In the genomic region with DNA sequence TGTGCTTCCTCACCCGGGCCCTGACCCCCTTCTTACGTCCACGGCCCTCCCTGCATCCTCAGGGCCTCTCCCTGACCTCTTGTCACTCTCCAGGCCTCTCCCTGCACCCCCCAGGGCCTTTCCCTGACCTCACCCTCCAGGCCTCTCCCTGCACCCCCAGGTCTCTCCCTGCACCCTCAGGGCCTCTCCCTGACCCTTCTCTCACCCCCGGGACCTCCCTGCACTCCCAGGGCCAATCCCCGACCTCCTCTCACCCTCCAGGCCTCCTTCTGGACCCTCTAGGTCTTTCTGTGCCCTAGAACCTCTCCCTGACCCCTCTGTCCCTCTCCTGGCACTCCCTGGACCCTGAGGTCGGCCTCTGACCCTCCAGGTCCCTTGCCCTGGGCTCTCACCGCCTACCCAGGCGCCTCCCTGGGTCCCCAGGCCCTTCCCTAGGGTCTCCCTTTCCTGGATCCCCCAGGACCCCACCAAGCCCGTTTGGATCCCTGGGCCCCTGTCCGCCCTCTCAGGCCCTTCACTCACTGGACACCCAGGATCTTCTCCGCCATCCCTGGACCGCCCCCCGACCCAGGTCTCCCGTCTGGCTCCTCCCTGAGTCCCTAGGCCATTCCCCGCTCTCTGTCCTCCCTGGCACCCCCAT, we compare ENCODE assay signal across 9 cellular contexts. TPM values are rescaled to one million over a fixed set of nuclear protein-coding genes. Genes with fewer than 3 reads are reported as not detected.
A peak's percentile ranks its signal among the peaks of the same experiment; 100 is the strongest.
DNase-seq lines count a peak whose midpoint lies in the region; ATAC-seq lines count a peak whose summit lies in the region.
"Had no signal": no experiment of that assay in that cellular context is flagged by ENCODE, and none has a peak within 500 bp of the region (broad histone marks: within the 10 kb centered on the region; RNA-seq: fewer than 3 reads in every experiment).

No MANE protein-coding gene starts in this region.

- H3K36me3 Mint-ChIP-seq in CD4-positive, alpha-beta memory T cell, result peaks cover 4 to 14% of the 10 kb centered on the region in 2 donors

- ATAC-seq in GM18511 (IDR thresholded peaks at IDR 0.05; ENCODE audit: unreplicated experiment) (no peak), GM21515 (IDR thresholded peaks at IDR 0.05; ENCODE audit: unreplicated experiment) (no peak), GM18861 (IDR thresholded peaks at IDR 0.05; ENCODE audit: unreplicated experiment) (no peak)

- H3K4me1 ChIP-seq in CD4-positive, alpha-beta memory T cell (ENCODE audit: insufficient read depth, low read length), result peaks cover 24% of the 10 kb centered on the region
- peaks cover 17% of the 10 kb centered on the region for H3K4me1 ChIP-seq in mucosa of stomach (ENCODE audit: control insufficient read depth, insufficient read depth, low read length)

- POLR2A ChIA-PET in CD4-positive, alpha-beta memory T cell (lab: Charles Lee; ENCODE audit: partially characterized antibody), result interaction anchor here (0.8 to 4.1 kb wide), 19 partner anchors 8 to 286 kb away, joined by 3 to 94 read pairs (median 10); a partner anchor contains a TSS

- H3K27ac Mint-ChIP-seq in CD4-positive, alpha-beta memory T cell, result peak overlapping the region; percentile 86 to 97 (median 92)

- peak overlapping the region; percentile 66 to 67 for H3K4me3 ChIP-seq in CD4-positive, alpha-beta memory T cell (ENCODE audit: low read length in 2 of 2)
- peak overlapping the region; percentile 60 for H3K4me3 ChIP-seq in mucosa of stomach (ENCODE audit: low read length)

- H3K9me3 ChIP-seq in CD4-positive, alpha-beta memory T cell (ENCODE audit: control insufficient read depth in 1 of 2, low read length in 2 of 2), result no peaks in the 10 kb centered on the region
- no peaks in the 10 kb centered on the region for H3K9me3 ChIP-seq in mucosa of stomach (ENCODE audit: control insufficient read depth, low read length)

- H3K27me3 Mint-ChIP-seq in CD4-positive, alpha-beta memory T cell, result peaks cover 1 to 12% of the 10 kb centered on the region in 2 donors

- peak overlapping the region; percentile 74 to 87 (median 80) for H3K4me3 Mint-ChIP-seq in CD4-positive, alpha-beta memory T cell

- peaks cover 0 to 5% (median 0%) of the 10 kb centered on the region in 8 donors for H3K9me3 Mint-ChIP-seq in CD4-positive, alpha-beta memory T cell

- H3K4me1 Mint-ChIP-seq in CD4-positive, alpha-beta memory T cell, result peaks cover 9 to 35% (median 18%) of the 10 kb centered on the region in 4 donors

- H3K27me3 ChIP-seq in CD4-positive, alpha-beta memory T cell (ENCODE audit: insufficient read depth, low read length), result no peaks in the 10 kb centered on the region
- no peaks in the 10 kb centered on the region for H3K27me3 ChIP-seq in mucosa of stomach (ENCODE audit: control insufficient read depth, insufficient read depth, low read length)

- H3K36me3 ChIP-seq in CD4-positive, alpha-beta memory T cell (ENCODE audit: insufficient read depth, low read length), result peaks cover 3% of the 10 kb centered on the region
- H3K36me3 ChIP-seq in mucosa of stomach (ENCODE audit: control insufficient read depth, insufficient read depth, low read length), result no peaks in the 10 kb centered on the region

- intact Hi-C loops in CD4-positive, alpha-beta memory T cell (cut with micrococcal nuclease), result no loop called here

- CTCF ChIA-PET in CD4-positive, alpha-beta memory T cell (lab: Charles Lee; ENCODE audit: partially characterized antibody), result interaction anchor here (1.0 to 2.0 kb wide), 2 partner anchors 39 to 136 kb away, joined by 3 to 30 read pairs; a partner anchor contains a TSS

- peak in 1 of 5 donors; percentile 57 for DNase-seq in CD4-positive, alpha-beta memory T cell
- DNase-seq in NAMALWA (ENCODE audit: low spot score), result peak; percentile 33
- peak in 5 of 61 donors; percentile 13 to 65 (median 28) for DNase-seq in caudate nucleus (lab: John Stamatoyannopoulos, UW)
- DNase-seq in HuH-7 (ENCODE audit: low spot score), result no peak

- peak overlapping the region; percentile 82 for H3K27ac ChIP-seq in CD4-positive, alpha-beta memory T cell (ENCODE audit: low read depth, low read length)
- H3K27ac ChIP-seq in caudate nucleus (ENCODE audit: low read depth, low read length), result peak overlapping the region; percentile 73

- peak overlapping the region; percentile 97 for H3K9ac ChIP-seq in mucosa of stomach (ENCODE audit: low read length)

RNA-seq across cellular contexts. Expression of a gene that starts 0.6 kb away (rescaled TPM):
- total RNA-seq in CD4-positive, alpha-beta memory T cell, result 10 to 100 TPM; 23.1 to 23.5 TPM
- 1 to 10 TPM in 1 of 2 donors, under 1 TPM in 1; 0.60 to 1.5 TPM for polyA plus RNA-seq in CD4-positive, alpha-beta memory T cell

RNA-seq across cellular contexts. Expression of a gene that starts 14.3 kb away (rescaled TPM):
- total RNA-seq in CD4-positive, alpha-beta memory T cell, result under 1 TPM in 1 of 2 experiments, not detected in 1; 0.38 TPM
- polyA plus RNA-seq in CD4-positive, alpha-beta memory T cell, result not detected
- total RNA-seq: HT1080 had no signal

RNA-seq across cellular contexts. Expression of a gene that starts 15.1 kb away (rescaled TPM):
- 1 to 10 TPM in 1 of 2 experiments, under 1 TPM in 1; 0.87 to 1.3 TPM for total RNA-seq in CD4-positive, alpha-beta memory T cell
- not detected for polyA plus RNA-seq in CD4-positive, alpha-beta memory T cell
- total RNA-seq: HT1080 had no signal

RNA-seq across cellular contexts. Expression of a gene that starts 22.8 kb away (rescaled TPM):
- not detected for total RNA-seq in CD4-positive, alpha-beta memory T cell
- polyA plus RNA-seq in CD4-positive, alpha-beta memory T cell, result not detected
- total RNA-seq: HT1080 had no signal

RNA-seq across cellular contexts. Expression of a gene that starts 30.0 kb away (rescaled TPM):
- total RNA-seq in CD4-positive, alpha-beta memory T cell, result under 1 TPM; 0.32 to 0.47 TPM
- polyA plus RNA-seq in CD4-positive, alpha-beta memory T cell, result not detected
